In the genomic region with DNA sequence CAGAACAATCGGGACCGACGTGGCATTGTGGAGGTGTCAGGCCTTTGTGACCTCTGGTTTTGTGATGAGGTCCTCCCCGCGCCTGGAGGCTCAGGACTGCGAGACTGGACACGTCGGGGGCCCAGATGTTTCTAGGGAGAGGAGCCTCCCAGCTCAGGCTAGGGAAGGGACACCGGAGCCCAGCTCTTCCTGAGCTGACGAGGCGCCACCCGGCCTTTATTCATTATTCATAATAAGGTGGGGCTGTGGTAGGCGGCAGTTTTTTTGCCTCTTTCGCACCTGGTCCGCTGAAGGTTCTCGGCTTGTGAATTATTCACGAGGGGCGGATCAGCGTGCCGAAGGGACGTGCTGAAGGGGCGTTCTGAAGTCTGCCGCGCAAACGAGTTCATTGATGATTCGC, we compare ENCODE assay signal across 8 cellular contexts. TPM values are rescaled to one million over a fixed set of nuclear protein-coding genes. Genes with fewer than 3 reads are reported as not detected.
DNase-seq lines count a peak whose midpoint lies in the region; ATAC-seq and TF ChIP-seq lines count a peak whose summit lies in the region.

No MANE protein-coding gene starts in this region.

- no peaks in the 10 kb centered on the region for H3K9me3 ChIP-seq in trophoblast cell (ENCODE audit: insufficient read depth, low read depth, low read length)

- H3K4me2 ChIP-seq in trophoblast cell (ENCODE audit: low read length): peak overlapping the region; percentile 76

- H4K91ac ChIP-seq in trophoblast cell (ENCODE audit: low read depth, low read length): peak overlapping the region; percentile 8

- H3K23ac ChIP-seq in trophoblast cell (ENCODE audit: low read length): no peak overlapping the region

- H2BK120ac ChIP-seq in trophoblast cell (ENCODE audit: insufficient read depth, low read length, poor library complexity): no peak overlapping the region

- H3K18ac ChIP-seq in trophoblast cell (ENCODE audit: low read length): no peak overlapping the region

- peak; percentile 32 for ATAC-seq in esophagus mucosa

- no peak for TF ChIP-seq CTCF in GM06990 (IDR thresholded peaks at IDR 0.05; ENCODE audit: insufficient read depth, low read length, poor library complexity, severe bottlenecking)

- no peak overlapping the region for H2AK5ac ChIP-seq in trophoblast cell (ENCODE audit: low read length)

- peak overlapping the region; percentile 81 for H2AFZ ChIP-seq in trophoblast cell (ENCODE audit: insufficient read depth, low read length, poor library complexity)

- H2BK5ac ChIP-seq in trophoblast cell (ENCODE audit: low read depth, low read length, poor library complexity): no peak overlapping the region

- no peak overlapping the region for H3K27ac ChIP-seq in trophoblast cell (ENCODE audit: low read depth, low read length)

- H3K36me3 ChIP-seq in GM06990 (ENCODE audit: control insufficient read depth, insufficient read depth, low read length): no peaks in the 10 kb centered on the region; the same call in 1 of the 2 replicates
- peaks cover 11 to 12% of the 10 kb centered on the region in 2 experiments for H3K36me3 ChIP-seq in trophoblast cell (ENCODE audit: control insufficient read depth in 1 of 2, insufficient read depth in 2 of 2, low read length in 2 of 2)

- no CpG with 5 or more reads among the region's 26 CpGs for whole genome bisulfite sequencing in trophoblast cell (ENCODE audit: extremely low coverage, insufficient coverage, insufficient read length)

- DNase-seq in GM06990 (ENCODE audit: extremely low read depth, insufficient read length) (peak; percentile 56), NCI-H345 (lab: John Stamatoyannopoulos, UW) (peak; percentile 72), trophoblast cell (peak in 1 of 2 donors; percentile 38), SKM-1 treated with dmso at 0.1 percent for 144 hours (lab: John Stamatoyannopoulos, UW; ENCODE audit: unreplicated experiment) (no peak), 8988T (no peak), OCI-M2 (lab: John Stamatoyannopoulos, UW; ENCODE audit: unreplicated experiment) (no peak)
- peak; percentile 71 for DNase-seq in activated CD8-positive, alpha-beta memory T cell treated with anti-CD3 and anti-CD28 coated beads for 24 hours

- H3K4me3 ChIP-seq in GM06990 (replicated peaks; ENCODE audit: low read depth, low read length): peak overlapping the region; percentile 75
- H3K4me3 ChIP-seq in trophoblast cell (ENCODE audit: low read depth, low read length): no peak overlapping the region

- no peak overlapping the region for H3K9ac ChIP-seq in trophoblast cell (ENCODE audit: low read length)

- peaks cover 7% of the 10 kb centered on the region for H3K79me1 ChIP-seq in trophoblast cell (ENCODE audit: low read length)

- no peak overlapping the region for H4K8ac ChIP-seq in trophoblast cell (ENCODE audit: low read depth, low read length)

- peaks cover 18% of the 10 kb centered on the region for H3K79me2 ChIP-seq in trophoblast cell (ENCODE audit: control insufficient read depth, insufficient read depth, low read length, poor library complexity)

- H2BK12ac ChIP-seq in trophoblast cell (ENCODE audit: low read length): no peak overlapping the region

- no peak overlapping the region for H4K12ac ChIP-seq in trophoblast cell (ENCODE audit: low read depth, low read length)

- H3K14ac ChIP-seq in trophoblast cell (ENCODE audit: low read length): no peak overlapping the region

- H3K27me3 ChIP-seq in GM06990 (replicated peaks; ENCODE audit: control insufficient read depth, insufficient read depth, low read length) (no peaks in the 10 kb centered on the region), trophoblast cell (ENCODE audit: insufficient read depth, low read length) (no peaks in the 10 kb centered on the region)

- no peak overlapping the region for H3K4ac ChIP-seq in trophoblast cell (ENCODE audit: low read depth, low read length)

- H3K4me1 ChIP-seq in trophoblast cell (ENCODE audit: control insufficient read depth in 1 of 2, insufficient read depth in 2 of 2, low read length in 2 of 2): peaks cover 7 to 17% of the 10 kb centered on the region in 2 experiments

RNA-seq across cellular contexts. Expression of gene UBA1, which starts 2.3 kb away (rescaled TPM):
- 190 TPM for total RNA-seq in esophagus mucosa
- 138 and 139 TPM in 2 replicates for polyA plus RNA-seq in trophoblast cell (2013)

RNA-seq across cellular contexts. Expression of gene CDK16, which starts 27.1 kb away (rescaled TPM):
- 80.7 TPM for total RNA-seq in esophagus mucosa
- polyA plus RNA-seq in trophoblast cell (2013): 90.6 and 94.2 TPM in 2 replicates

RNA-seq across cellular contexts. Expression of gene USP11, which starts 41.5 kb away (rescaled TPM):
- total RNA-seq in esophagus mucosa: 13.2 TPM
- polyA plus RNA-seq in trophoblast cell (2013): 36.7 and 37.3 TPM in 2 replicates

RNA-seq across cellular contexts. Expression of gene RBM10, which starts 46.3 kb away (rescaled TPM):
- total RNA-seq in esophagus mucosa: 23.6 TPM
- polyA plus RNA-seq in trophoblast cell (2013): 39.7 and 40.1 TPM in 2 replicates

RNA-seq across cellular contexts. Expression of gene NDUFB11, which starts 46.8 kb away (rescaled TPM):
- 67.4 TPM for total RNA-seq in esophagus mucosa
- polyA plus RNA-seq in trophoblast cell (2013): 94.5 and 94.9 TPM in 2 replicates

Comparison
In these comparisons a context has a peak if more than half of its experiments do, and no peak if none do; other contexts are left out.
1. DNase-seq: peak in GM06990 (single experiment), NCI-H345 (single experiment) and activated CD8-positive, alpha-beta memory T cell treated with anti-CD3 and anti-CD28 coated beads for 24 hours (single experiment); none in SKM-1 treated with dmso at 0.1 percent for 144 hours (single experiment), 8988T (single experiment) and OCI-M2 (single experiment).